1 cellular context compared by ENCODE assay signal in the genomic region with DNA sequence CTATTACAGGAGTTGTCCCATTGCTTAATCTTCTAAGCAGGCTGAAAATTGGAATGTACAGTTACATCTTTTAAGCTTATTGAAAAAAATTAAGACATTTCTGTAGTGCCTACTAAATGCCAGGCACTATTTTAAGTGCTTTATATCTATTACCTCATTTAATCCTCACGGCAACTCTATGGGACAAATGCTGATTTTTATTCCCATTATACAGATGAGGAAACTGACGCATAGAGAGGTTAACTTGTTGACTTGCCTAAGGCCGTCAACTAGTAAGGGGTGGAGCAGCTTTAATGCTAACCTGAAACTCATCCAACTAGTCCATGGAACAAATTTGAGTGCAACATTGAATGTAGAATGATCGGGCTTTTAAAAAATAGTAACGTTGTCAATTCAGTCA.
TF ChIP-seq lines count a peak whose summit lies in the region.

No MANE protein-coding gene starts in this region.

TF ChIP-seq in WTC11, 78 proteins besides CTCF, POLR2A, EP300 and RAD21:
- TF ChIP-seq, protein P1, sequence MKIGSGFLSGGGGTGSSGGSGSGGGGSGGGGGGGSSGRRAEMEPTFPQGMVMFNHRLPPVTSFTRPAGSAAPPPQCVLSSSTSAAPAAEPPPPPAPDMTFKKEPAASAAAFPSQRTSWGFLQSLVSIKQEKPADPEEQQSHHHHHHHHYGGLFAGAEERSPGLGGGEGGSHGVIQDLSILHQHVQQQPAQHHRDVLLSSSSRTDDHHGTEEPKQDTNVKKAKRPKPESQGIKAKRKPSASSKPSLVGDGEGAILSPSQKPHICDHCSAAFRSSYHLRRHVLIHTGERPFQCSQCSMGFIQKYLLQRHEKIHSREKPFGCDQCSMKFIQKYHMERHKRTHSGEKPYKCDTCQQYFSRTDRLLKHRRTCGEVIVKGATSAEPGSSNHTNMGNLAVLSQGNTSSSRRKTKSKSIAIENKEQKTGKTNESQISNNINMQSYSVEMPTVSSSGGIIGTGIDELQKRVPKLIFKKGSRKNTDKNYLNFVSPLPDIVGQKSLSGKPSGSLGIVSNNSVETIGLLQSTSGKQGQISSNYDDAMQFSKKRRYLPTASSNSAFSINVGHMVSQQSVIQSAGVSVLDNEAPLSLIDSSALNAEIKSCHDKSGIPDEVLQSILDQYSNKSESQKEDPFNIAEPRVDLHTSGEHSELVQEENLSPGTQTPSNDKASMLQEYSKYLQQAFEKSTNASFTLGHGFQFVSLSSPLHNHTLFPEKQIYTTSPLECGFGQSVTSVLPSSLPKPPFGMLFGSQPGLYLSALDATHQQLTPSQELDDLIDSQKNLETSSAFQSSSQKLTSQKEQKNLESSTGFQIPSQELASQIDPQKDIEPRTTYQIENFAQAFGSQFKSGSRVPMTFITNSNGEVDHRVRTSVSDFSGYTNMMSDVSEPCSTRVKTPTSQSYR (CRISPR knock-in tag; IDR thresholded peaks at IDR 0.05) = no peak
- TF ChIP-seq, protein P2, sequence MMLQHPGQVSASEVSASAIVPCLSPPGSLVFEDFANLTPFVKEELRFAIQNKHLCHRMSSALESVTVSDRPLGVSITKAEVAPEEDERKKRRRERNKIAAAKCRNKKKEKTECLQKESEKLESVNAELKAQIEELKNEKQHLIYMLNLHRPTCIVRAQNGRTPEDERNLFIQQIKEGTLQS (CRISPR knock-in tag; conservative IDR thresholded peaks at IDR 0.05) = no peak
- TF ChIP-seq ZNF671 (CRISPR knock-in tag; IDR thresholded peaks at IDR 0.05) (no peak), ZNF263 (CRISPR knock-in tag; IDR thresholded peaks at IDR 0.05; ENCODE audit: low read depth) (no peak), NFE2L1 (CRISPR knock-in tag; IDR thresholded peaks at IDR 0.05) (no peak), ELF4 (CRISPR knock-in tag; IDR thresholded peaks at IDR 0.05; ENCODE audit: low read depth) (no peak), E2F4 (CRISPR knock-in tag; IDR thresholded peaks at IDR 0.05; ENCODE audit: borderline replicate concordance, low read depth) (no peak), FOXP4 (CRISPR knock-in tag; IDR thresholded peaks at IDR 0.05) (no peak), ATF1 (CRISPR knock-in tag; IDR thresholded peaks at IDR 0.05) (no peak), MAX (CRISPR knock-in tag; IDR thresholded peaks at IDR 0.05) (no peak), IRF2 (CRISPR knock-in tag; IDR thresholded peaks at IDR 0.05; ENCODE audit: borderline replicate concordance, low read depth) (no peak), EMX1 (CRISPR knock-in tag; IDR thresholded peaks at IDR 0.05) (no peak)
- TF ChIP-seq, protein P3, sequence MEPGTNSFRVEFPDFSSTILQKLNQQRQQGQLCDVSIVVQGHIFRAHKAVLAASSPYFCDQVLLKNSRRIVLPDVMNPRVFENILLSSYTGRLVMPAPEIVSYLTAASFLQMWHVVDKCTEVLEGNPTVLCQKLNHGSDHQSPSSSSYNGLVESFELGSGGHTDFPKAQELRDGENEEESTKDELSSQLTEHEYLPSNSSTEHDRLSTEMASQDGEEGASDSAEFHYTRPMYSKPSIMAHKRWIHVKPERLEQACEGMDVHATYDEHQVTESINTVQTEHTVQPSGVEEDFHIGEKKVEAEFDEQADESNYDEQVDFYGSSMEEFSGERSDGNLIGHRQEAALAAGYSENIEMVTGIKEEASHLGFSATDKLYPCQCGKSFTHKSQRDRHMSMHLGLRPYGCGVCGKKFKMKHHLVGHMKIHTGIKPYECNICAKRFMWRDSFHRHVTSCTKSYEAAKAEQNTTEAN (CRISPR knock-in tag; IDR thresholded peaks at IDR 0.05) = no peak
